1 cellular context compared by ENCODE assay signal in the genomic region with DNA sequence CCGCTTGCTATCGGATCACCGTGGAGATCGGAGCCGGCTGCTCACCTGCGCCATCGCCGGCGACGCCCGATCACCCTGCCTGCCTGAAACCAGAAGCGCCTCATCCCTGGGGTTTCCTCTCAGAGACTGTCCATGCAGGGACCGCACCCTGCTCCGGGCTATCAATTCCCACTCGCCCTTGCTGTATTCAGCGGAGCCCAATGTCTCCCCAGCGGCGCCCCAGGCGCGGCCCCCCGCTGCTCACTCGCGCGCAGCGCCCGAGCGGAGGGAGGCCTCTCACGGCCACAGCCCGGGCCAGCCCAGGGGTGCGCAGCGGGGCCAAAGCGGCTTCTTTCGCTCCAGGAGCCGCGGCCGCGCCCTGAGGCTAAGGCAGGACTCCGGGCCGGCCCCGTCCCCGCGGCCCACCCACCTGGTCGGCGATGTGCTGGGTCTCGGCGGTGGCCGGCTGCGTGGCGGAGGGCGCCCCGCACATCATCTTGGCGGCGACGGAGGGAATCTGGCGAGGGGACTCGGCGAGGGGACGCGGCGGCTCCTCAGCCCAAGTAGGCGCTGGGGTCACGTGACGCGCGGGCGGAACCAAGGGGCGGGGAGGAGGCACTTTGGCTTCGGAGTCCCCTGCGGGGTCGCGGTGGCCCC.
TF ChIP-seq lines count a peak whose summit lies in the region.

A gene with protein sequence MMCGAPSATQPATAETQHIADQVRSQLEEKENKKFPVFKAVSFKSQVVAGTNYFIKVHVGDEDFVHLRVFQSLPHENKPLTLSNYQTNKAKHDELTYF (minus strand): TSS at position 514 of the 636 bp plus-strand sequence. CDS start 39 bp downstream, at position 475.

TF ChIP-seq in H1, 55 proteins besides CTCF, POLR2A, EP300 and RAD21 (continued from another document):
- TF ChIP-seq SIN3A (conservative IDR thresholded peaks at IDR 0.05 in 1 of 2, IDR thresholded peaks at IDR 0.05 in 1 of 2; ENCODE audit: low read depth in 1 of 2, low read length in 2 of 2) (0 out of 4 replicates have a peak, but pooled peaks of 1 of the 2 experiments have one; percentile 13), CTBP2 (IDR thresholded peaks at IDR 0.05; ENCODE audit: borderline replicate concordance, insufficient read depth, insufficient read length, low read length) (no peak), ASH2L (IDR thresholded peaks at IDR 0.05; ENCODE audit: low read length) (peak; percentile 73), FOSL1 (IDR thresholded peaks at IDR 0.05; ENCODE audit: insufficient read depth, low read depth, low read length) (no peak), POLR2AphosphoS5 (IDR thresholded peaks at IDR 0.05; ENCODE audit: low read depth, low read length) (peak; percentile 48; the same call in 1 of the 2 replicates), SRF (IDR thresholded peaks at IDR 0.05; ENCODE audit: low read depth, low read length) (no peak), CEBPB (IDR thresholded peaks at IDR 0.05; ENCODE audit: low read depth, low read length) (no peak), GABPA (IDR thresholded peaks at IDR 0.05; ENCODE audit: borderline replicate concordance, insufficient read depth, low read length) (0 out of 2 replicates have a peak, but pooled peaks have one; percentile 51), TAF1 (IDR thresholded peaks at IDR 0.05; ENCODE audit: low read depth, low read length) (peak; percentile 81), EGR1 (IDR thresholded peaks at IDR 0.05; ENCODE audit: borderline replicate concordance, low read depth, low read length) (0 out of 2 replicates have a peak, but pooled peaks have one; percentile 24), TAF7 (optimal IDR thresholded peaks at IDR 0.05; ENCODE audit: borderline replicate concordance, low read depth, low read length) (peak; percentile 73), EZH2 (IDR thresholded peaks at IDR 0.05; ENCODE audit: low read depth, low read length, severe bottlenecking) (no peak), CREB1 (IDR thresholded peaks at IDR 0.05) (peak; percentile 81), CBX5 (IDR thresholded peaks at IDR 0.05; ENCODE audit: low read depth, low read length) (no peak), PHF8 (conservative IDR thresholded peaks at IDR 0.05; ENCODE audit: low read depth, low read length) (peak; percentile 57), CHD1 (IDR thresholded peaks at IDR 0.05; ENCODE audit: low read depth, low read length) (no peak)
- TF ChIP-seq, protein P1, sequence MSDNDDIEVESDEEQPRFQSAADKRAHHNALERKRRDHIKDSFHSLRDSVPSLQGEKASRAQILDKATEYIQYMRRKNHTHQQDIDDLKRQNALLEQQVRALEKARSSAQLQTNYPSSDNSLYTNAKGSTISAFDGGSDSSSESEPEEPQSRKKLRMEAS (IDR thresholded peaks at IDR 0.05), result peak; percentile 38
- TF ChIP-seq, protein P2, sequence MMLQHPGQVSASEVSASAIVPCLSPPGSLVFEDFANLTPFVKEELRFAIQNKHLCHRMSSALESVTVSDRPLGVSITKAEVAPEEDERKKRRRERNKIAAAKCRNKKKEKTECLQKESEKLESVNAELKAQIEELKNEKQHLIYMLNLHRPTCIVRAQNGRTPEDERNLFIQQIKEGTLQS (IDR thresholded peaks at IDR 0.05; ENCODE audit: insufficient read depth, low read depth, low read length), result peak; percentile 82
- TF ChIP-seq, protein P3, sequence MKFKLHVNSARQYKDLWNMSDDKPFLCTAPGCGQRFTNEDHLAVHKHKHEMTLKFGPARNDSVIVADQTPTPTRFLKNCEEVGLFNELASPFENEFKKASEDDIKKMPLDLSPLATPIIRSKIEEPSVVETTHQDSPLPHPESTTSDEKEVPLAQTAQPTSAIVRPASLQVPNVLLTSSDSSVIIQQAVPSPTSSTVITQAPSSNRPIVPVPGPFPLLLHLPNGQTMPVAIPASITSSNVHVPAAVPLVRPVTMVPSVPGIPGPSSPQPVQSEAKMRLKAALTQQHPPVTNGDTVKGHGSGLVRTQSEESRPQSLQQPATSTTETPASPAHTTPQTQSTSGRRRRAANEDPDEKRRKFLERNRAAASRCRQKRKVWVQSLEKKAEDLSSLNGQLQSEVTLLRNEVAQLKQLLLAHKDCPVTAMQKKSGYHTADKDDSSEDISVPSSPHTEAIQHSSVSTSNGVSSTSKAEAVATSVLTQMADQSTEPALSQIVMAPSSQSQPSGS (IDR thresholded peaks at IDR 0.05; ENCODE audit: low read length), result no peak
- TF ChIP-seq, protein P4, sequence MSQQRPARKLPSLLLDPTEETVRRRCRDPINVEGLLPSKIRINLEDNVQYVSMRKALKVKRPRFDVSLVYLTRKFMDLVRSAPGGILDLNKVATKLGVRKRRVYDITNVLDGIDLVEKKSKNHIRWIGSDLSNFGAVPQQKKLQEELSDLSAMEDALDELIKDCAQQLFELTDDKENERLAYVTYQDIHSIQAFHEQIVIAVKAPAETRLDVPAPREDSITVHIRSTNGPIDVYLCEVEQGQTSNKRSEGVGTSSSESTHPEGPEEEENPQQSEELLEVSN (IDR thresholded peaks at IDR 0.05), result peak; percentile 30; the same call in 1 of the 2 replicates
